23 cellular contexts compared by ENCODE assay signal in the genomic region with DNA sequence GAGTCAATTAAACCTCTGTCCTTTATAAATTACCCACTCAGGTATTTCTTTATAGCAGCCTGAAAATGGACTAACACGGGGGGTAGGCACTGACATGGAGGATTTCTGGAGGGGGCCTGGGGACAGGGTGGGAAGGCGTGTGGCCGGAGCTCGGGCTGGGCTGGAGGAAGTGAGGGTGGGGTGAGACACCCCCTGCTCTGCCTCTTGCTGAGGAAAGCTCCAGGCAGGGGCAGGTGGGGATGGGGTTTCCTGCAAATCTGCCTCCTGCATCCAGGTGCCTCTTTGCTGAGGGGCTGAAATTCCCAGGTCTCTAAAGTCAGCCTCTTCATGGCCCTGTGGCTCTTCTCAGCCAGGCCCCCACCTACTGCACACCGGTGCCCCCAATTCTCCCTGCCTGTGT. TPM values are rescaled to one million over a fixed set of nuclear protein-coding genes. Genes with fewer than 3 reads are reported as not detected.
"Had no signal": no experiment of that assay in that cellular context is flagged by ENCODE, and none has a peak within 500 bp of the region (broad histone marks: within the 10 kb centered on the region; RNA-seq: fewer than 3 reads in every experiment).

No MANE protein-coding gene starts in this region.

- H3K27me3 ChIP-seq: Peyer's patch had no signal

- H3K36me3 ChIP-seq: Peyer's patch, SJSA1 had no signal

- H3K4me3 ChIP-seq: K562, Peyer's patch, SJSA1 had no signal

- H3K27ac ChIP-seq: Peyer's patch, RWPE1, SJSA1 had no signal

- H3K4me1 ChIP-seq: Peyer's patch had no signal

- H3K9me3 ChIP-seq: Peyer's patch, SJSA1 had no signal

- H3K36me3 Mint-ChIP-seq: activated naive CD8-positive, alpha-beta T cell treated with anti-CD3 and anti-CD28 coated beads for 36 hours had no signal

- H3K4me1 Mint-ChIP-seq: activated B cell treated with CpG ODN at 0.5 μM for 24 hours; activated CD4-positive, alpha-beta T cell treated with anti-CD3 and anti-CD28 coated beads, Interleukin-2, amount 10 ng/mL, durations not matched to agents 24 days and 14 days; activated naive CD8-positive, alpha-beta T cell treated with anti-CD3 and anti-CD28 coated beads for 36 hours had no signal

- ATAC-seq: activated T-cell treated with anti-CD3 and anti-CD28 coated beads, Interleukin-2, amount 50 U/mL, for 4 hours; K562 had no signal

- H3K9me3 Mint-ChIP-seq: activated B cell treated with CpG ODN at 0.5 μM for 24 hours; activated naive CD8-positive, alpha-beta T cell treated with anti-CD3 and anti-CD28 coated beads for 36 hours; activated T-cell treated with anti-CD3 and anti-CD28 coated beads, Interleukin-2, amount 50 U/mL, for 4 hours had no signal

- H3K27ac Mint-ChIP-seq: activated B cell treated with CpG ODN at 0.5 μM for 24 hours; activated CD4-positive, alpha-beta T cell treated with anti-CD3 and anti-CD28 coated beads, Interleukin-2, amount 10 ng/mL, durations not matched to agents 24 days and 14 days; activated naive CD4-positive, alpha-beta T cell treated with anti-CD3 and anti-CD28 coated beads for 36 hours; activated naive CD8-positive, alpha-beta T cell treated with anti-CD3 and anti-CD28 coated beads for 36 hours; T-helper 1 cell treated with Interleukin-12 subunit alpha and Interleukin-12 subunit beta and Interleukin-4 antibody, amounts not matched to agents 30 μg/mL and 1 μg/mL, for 36 hours had no signal

- H3K4me3 Mint-ChIP-seq: activated B cell treated with CpG ODN at 0.5 μM for 24 hours; activated CD4-positive, alpha-beta T cell treated with anti-CD3 and anti-CD28 coated beads, Interleukin-2, amount 10 ng/mL, durations not matched to agents 24 days and 14 days; activated naive CD4-positive, alpha-beta T cell treated with anti-CD3 and anti-CD28 coated beads for 36 hours; activated naive CD8-positive, alpha-beta T cell treated with anti-CD3 and anti-CD28 coated beads for 36 hours; activated T-cell treated with anti-CD3 and anti-CD28 coated beads, Interleukin-2, amount 50 U/mL, for 4 hours; T-helper 1 cell treated with Interleukin-12 subunit alpha and Interleukin-12 subunit beta and Interleukin-4 antibody, amounts not matched to agents 30 μg/mL and 1 μg/mL, for 36 hours had no signal

- DNase-seq: activated B cell treated with CpG ODN at 0.5 μM for 24 hours; activated CD4-positive, alpha-beta T cell treated with anti-CD3 and anti-CD28 coated beads for 1 hour; activated CD4-positive, alpha-beta T cell treated with anti-CD3 and anti-CD28 coated beads, Interleukin-2, amount 10 ng/mL, durations not matched to agents 24 days and 14 days; activated CD4-positive, alpha-beta T cell treated with anti-CD3 and anti-CD28 coated beads, Interleukin-2, amount 50 U/mL, for 48 hours; activated CD8-positive, alpha-beta memory T cell treated with anti-CD3 and anti-CD28 coated beads for 24 hours; activated gamma-delta T cell; activated naive CD4-positive, alpha-beta T cell treated with anti-CD3 and anti-CD28 coated beads for 36 hours; activated naive CD8-positive, alpha-beta T cell treated with anti-CD3 and anti-CD28 coated beads for 36 hours; activated T-cell treated with anti-CD3 and anti-CD28 coated beads, Interleukin-2, amount 50 U/mL, for 4 hours; caudate nucleus; Karpas-422; MM.1S; NCI-H1105; NCI-H1436; NCI-H1694 treated with DMSO at 0.1 percent for 48 hours; NCI-H2029 treated with DMSO at 0.1 percent for 48 hours; NCI-H510A treated with DMSO at 0.1 percent for 48 hours; Peyer's patch; SHP77 had no signal

RNA-seq across cellular contexts. Expression of gene OTOS, which starts 25.7 kb away (rescaled TPM):
- total RNA-seq: activated B cell treated with CpG ODN at 0.5 μM for 24 hours; activated CD4-positive, alpha-beta T cell treated with anti-CD3 and anti-CD28 coated beads, Interleukin-2, amount 10 ng/mL, durations not matched to agents 24 days and 14 days; activated naive CD4-positive, alpha-beta T cell treated with anti-CD3 and anti-CD28 coated beads for 36 hours; activated naive CD8-positive, alpha-beta T cell treated with anti-CD3 and anti-CD28 coated beads for 36 hours; activated T-cell treated with anti-CD3 and anti-CD28 coated beads, Interleukin-2, amount 50 U/mL, for 4 hours; K562; Peyer's patch; SJSA1 had no signal
- polyA plus RNA-seq: K562 had no signal
